8 cellular contexts compared by ENCODE assay signal in the genomic region with DNA sequence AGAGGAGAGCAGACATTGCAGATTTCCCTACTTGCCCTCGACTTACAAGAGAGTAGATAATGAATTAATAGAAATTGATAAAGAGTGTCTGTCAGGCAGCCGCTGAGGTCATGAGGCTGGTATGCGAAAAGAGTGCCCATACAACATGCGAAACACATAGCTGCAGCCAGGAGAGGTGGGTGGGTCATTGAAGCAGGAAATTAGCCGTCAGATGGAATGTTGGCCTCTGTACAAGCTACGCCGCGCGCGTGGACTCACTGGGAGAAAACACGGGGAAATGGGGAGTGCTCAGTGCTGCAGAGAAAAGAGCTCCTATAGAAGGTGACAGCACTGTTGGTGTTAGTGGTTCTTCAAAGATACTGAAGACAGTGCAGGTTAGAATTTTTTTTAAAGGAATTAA.
DNase-seq lines count a peak whose midpoint lies in the region; ATAC-seq and TF ChIP-seq lines count a peak whose summit lies in the region.

No MANE protein-coding gene starts in this region.

- peak; percentile 25 for DNase-seq in AG08395 (ENCODE audit: low spot score)
- peak; percentile 78 for DNase-seq in RPMI7951 (ENCODE audit: low read depth)
- DNase-seq in fibroblast of the aortic adventitia (ENCODE audit: low read depth), result peak; percentile 95
- peak; percentile 15 for DNase-seq in neural crest cell (ENCODE audit: low read depth, low spot score)
- no peak for DNase-seq in NCI-H187 treated with DMSO at 0.1 percent for 48 hours (lab: John Stamatoyannopoulos, UW)
- DNase-seq in RKO (ENCODE audit: low spot score), result no peak
- DNase-seq in CD8-positive, alpha-beta T cell, result no peak
- no peak for DNase-seq in activated CD4-positive, alpha-beta T cell treated with anti-CD3 and anti-CD28 coated beads, Interleukin-2, amount 10 ng/mL, durations not matched to agents 7 days and 5 days

- peak; percentile 58 for TF ChIP-seq CTCF in fibroblast of the aortic adventitia (IDR thresholded peaks at IDR 0.05; ENCODE audit: insufficient read depth, low read length)
- TF ChIP-seq CTCF in neural crest cell (conservative IDR thresholded peaks at IDR 0.05), result peak; percentile 33
- no peak for TF ChIP-seq CTCF in CD8-positive, alpha-beta T cell (IDR thresholded peaks at IDR 0.05)

- H3K4me3 ChIP-seq in fibroblast of the aortic adventitia (ENCODE audit: low read depth, low read length), result peak overlapping the region; percentile 37
- H3K4me3 ChIP-seq in CD8-positive, alpha-beta T cell (ENCODE audit: low read depth, low read length), result no peak overlapping the region

- H3K9me3 Mint-ChIP-seq in neural crest cell, result peaks cover 9% of the 10 kb centered on the region
- no peaks in the 10 kb centered on the region for H3K9me3 Mint-ChIP-seq in CD8-positive, alpha-beta T cell
- H3K9me3 Mint-ChIP-seq in activated CD4-positive, alpha-beta T cell treated with anti-CD3 and anti-CD28 coated beads, Interleukin-2, amount 10 ng/mL, durations not matched to agents 7 days and 5 days, result peaks cover 3% of the 10 kb centered on the region

- no peak for ATAC-seq in CD8-positive, alpha-beta T cell

- no peaks in the 10 kb centered on the region for H3K4me1 ChIP-seq in CD8-positive, alpha-beta T cell (ENCODE audit: insufficient read depth, low read length)

- CTCF ChIA-PET in CD8-positive, alpha-beta T cell (lab: Charles Lee), result no interaction called here
- CTCF ChIA-PET in activated CD4-positive, alpha-beta T cell treated with anti-CD3 and anti-CD28 coated beads, Interleukin-2, amount 10 ng/mL, durations not matched to agents 7 days and 5 days (lab: Charles Lee), result no interaction called here

- H3K9me3 ChIP-seq in CD8-positive, alpha-beta T cell (ENCODE audit: low read length), result no peaks in the 10 kb centered on the region

- POLR2A ChIA-PET in CD8-positive, alpha-beta T cell (lab: Charles Lee), result no interaction called here
- POLR2A ChIA-PET in activated CD4-positive, alpha-beta T cell treated with anti-CD3 and anti-CD28 coated beads, Interleukin-2, amount 10 ng/mL, durations not matched to agents 7 days and 5 days (lab: Charles Lee), result no interaction called here

- H3K27me3 ChIP-seq in CD8-positive, alpha-beta T cell (ENCODE audit: insufficient read depth, low read length), result no peaks in the 10 kb centered on the region

- H3K27me3 Mint-ChIP-seq in neural crest cell (ENCODE audit: low read depth), result no peaks in the 10 kb centered on the region
- no peaks in the 10 kb centered on the region for H3K27me3 Mint-ChIP-seq in CD8-positive, alpha-beta T cell (ENCODE audit: low read depth)
- H3K27me3 Mint-ChIP-seq in activated CD4-positive, alpha-beta T cell treated with anti-CD3 and anti-CD28 coated beads, Interleukin-2, amount 10 ng/mL, durations not matched to agents 7 days and 5 days, result no peaks in the 10 kb centered on the region

- H3K27ac ChIP-seq in CD8-positive, alpha-beta T cell (ENCODE audit: low read depth, low read length), result no peak overlapping the region

- H3K27ac Mint-ChIP-seq in neural crest cell (ENCODE audit: unreplicated experiment), result peak overlapping the region; percentile 64
- no peak overlapping the region for H3K27ac Mint-ChIP-seq in CD8-positive, alpha-beta T cell
- no peak overlapping the region for H3K27ac Mint-ChIP-seq in activated CD4-positive, alpha-beta T cell treated with anti-CD3 and anti-CD28 coated beads, Interleukin-2, amount 10 ng/mL, durations not matched to agents 7 days and 5 days

- intact Hi-C loops in CD8-positive, alpha-beta T cell (cut with DNase I, micrococcal nuclease), result no loop called here

- H3K36me3 Mint-ChIP-seq in neural crest cell (ENCODE audit: low read depth), result no peaks in the 10 kb centered on the region
- H3K36me3 Mint-ChIP-seq in CD8-positive, alpha-beta T cell, result no peaks in the 10 kb centered on the region
- no peaks in the 10 kb centered on the region for H3K36me3 Mint-ChIP-seq in activated CD4-positive, alpha-beta T cell treated with anti-CD3 and anti-CD28 coated beads, Interleukin-2, amount 10 ng/mL, durations not matched to agents 7 days and 5 days (ENCODE audit: low read depth)

- H3K4me1 Mint-ChIP-seq in neural crest cell, result peaks cover 26% of the 10 kb centered on the region
- peaks cover 11% of the 10 kb centered on the region for H3K4me1 Mint-ChIP-seq in CD8-positive, alpha-beta T cell (ENCODE audit: low read depth)
- H3K4me1 Mint-ChIP-seq in activated CD4-positive, alpha-beta T cell treated with anti-CD3 and anti-CD28 coated beads, Interleukin-2, amount 10 ng/mL, durations not matched to agents 7 days and 5 days, result peaks cover 2% of the 10 kb centered on the region

- H3K36me3 ChIP-seq in CD8-positive, alpha-beta T cell (ENCODE audit: insufficient read depth, low read length), result no peaks in the 10 kb centered on the region

- peak overlapping the region; percentile 39 for H3K4me3 Mint-ChIP-seq in neural crest cell
- no peak overlapping the region for H3K4me3 Mint-ChIP-seq in CD8-positive, alpha-beta T cell
- H3K4me3 Mint-ChIP-seq in activated CD4-positive, alpha-beta T cell treated with anti-CD3 and anti-CD28 coated beads, Interleukin-2, amount 10 ng/mL, durations not matched to agents 7 days and 5 days, result no peak overlapping the region

Comparison
In these comparisons a context has a peak if more than half of its experiments do, and no peak if none do; other contexts are left out.
1. DNase-seq: peak in AG08395 (single experiment), RPMI7951 (single experiment), fibroblast of the aortic adventitia (single experiment) and neural crest cell (single experiment); none in NCI-H187 treated with DMSO at 0.1 percent for 48 hours (single experiment), RKO (single experiment), CD8-positive, alpha-beta T cell (0 of 7) and activated CD4-positive, alpha-beta T cell treated with anti-CD3 and anti-CD28 coated beads, Interleukin-2, amount 10 ng/mL, durations not matched to agents 7 days and 5 days (single experiment).